In the genomic region with DNA sequence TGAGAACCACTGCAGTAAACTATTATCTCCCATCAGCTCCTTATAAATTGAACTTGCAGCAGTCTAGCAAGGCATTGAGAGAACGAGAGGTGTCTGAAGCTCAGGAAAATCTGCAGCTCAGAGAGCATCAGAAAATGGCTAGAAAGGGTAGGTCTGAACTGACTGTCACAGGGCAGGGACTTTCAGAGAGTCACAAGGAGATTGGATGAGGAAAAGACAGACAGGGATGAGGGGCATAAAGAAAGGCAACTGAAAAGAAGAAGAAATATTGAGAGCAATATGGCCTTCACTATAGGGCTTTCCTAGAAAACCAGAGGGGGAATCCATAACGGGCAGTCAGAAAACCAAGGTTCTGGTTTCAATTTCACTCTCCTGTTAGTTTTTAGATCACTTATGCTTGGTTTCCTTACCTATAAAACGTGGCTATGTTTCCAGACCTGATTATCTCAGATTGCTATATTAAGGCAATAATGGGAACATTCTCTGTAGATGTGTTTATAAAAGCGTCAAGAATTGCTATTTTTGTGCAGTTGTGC, we compare ENCODE assay signal across 1 cellular context.
TF ChIP-seq lines count a peak whose summit lies in the region.

No MANE protein-coding gene starts in this region.

TF ChIP-seq in SK-N-SH, 30 proteins besides CTCF, POLR2A, EP300 and RAD21 (continued from another document):
- TF ChIP-seq, protein P1, sequence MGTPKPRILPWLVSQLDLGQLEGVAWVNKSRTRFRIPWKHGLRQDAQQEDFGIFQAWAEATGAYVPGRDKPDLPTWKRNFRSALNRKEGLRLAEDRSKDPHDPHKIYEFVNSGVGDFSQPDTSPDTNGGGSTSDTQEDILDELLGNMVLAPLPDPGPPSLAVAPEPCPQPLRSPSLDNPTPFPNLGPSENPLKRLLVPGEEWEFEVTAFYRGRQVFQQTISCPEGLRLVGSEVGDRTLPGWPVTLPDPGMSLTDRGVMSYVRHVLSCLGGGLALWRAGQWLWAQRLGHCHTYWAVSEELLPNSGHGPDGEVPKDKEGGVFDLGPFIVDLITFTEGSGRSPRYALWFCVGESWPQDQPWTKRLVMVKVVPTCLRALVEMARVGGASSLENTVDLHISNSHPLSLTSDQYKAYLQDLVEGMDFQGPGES (IDR thresholded peaks at IDR 0.05; ENCODE audit: low read depth, low read length) = no peak
